ENCODE assay signal across 7 cellular contexts in the genomic region with DNA sequence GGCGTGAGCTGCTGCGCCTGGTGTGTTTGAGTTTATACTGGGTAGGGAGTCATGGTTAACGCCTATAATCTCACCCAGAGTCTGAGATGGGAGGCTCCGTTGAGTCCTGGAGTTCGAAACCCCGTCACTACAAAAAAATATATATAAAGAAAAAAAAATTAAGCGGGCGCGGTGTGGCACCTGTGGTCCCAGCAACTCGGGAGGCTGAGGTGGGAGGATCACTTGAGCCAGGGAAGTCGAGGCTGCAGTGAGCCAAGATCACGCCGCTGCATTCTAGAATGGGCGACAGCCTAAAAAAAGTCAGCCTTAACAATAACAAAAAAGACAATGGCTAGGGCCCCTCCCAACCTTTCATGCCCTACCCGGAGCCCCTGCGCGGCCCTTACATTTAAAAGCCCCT. TPM values are rescaled to one million over a fixed set of nuclear protein-coding genes. Genes with fewer than 3 reads are reported as not detected.
DNase-seq lines count a peak whose midpoint lies in the region; ATAC-seq and TF ChIP-seq lines count a peak whose summit lies in the region.

No MANE protein-coding gene starts in this region.

- H3K4me3 ChIP-seq in HUES6 (ENCODE audit: low read depth, low read length) (peak overlapping the region; percentile 90), iPS-20b (ENCODE audit: low read length) (peak overlapping the region; percentile 99), stomach (peak overlapping the region; percentile 59 to 65 (median 62))

- no peak for TF ChIP-seq POLR2A in stomach (IDR thresholded peaks at IDR 0.05)

- DNase-seq in stomach (no peak), left colon (no peak), UCSD-AML1 (lab: John Stamatoyannopoulos, UW; ENCODE audit: unreplicated experiment) (no peak)
- no peak for DNase-seq in effector CD4-positive, alpha-beta T cell

- H3K27me3 Mint-ChIP-seq in activated naive CD8-positive, alpha-beta T cell = no peaks in the 10 kb centered on the region

- whole genome bisulfite sequencing in stomach, 5 donors = 74 to 84% (median 80%) methylated on average over 16 to 17 of the region's 17 CpGs

- peak overlapping the region; percentile 97 for H3K27ac Mint-ChIP-seq in activated naive CD8-positive, alpha-beta T cell

- H3K9me3 ChIP-seq in HUES6 (ENCODE audit: control insufficient read depth, insufficient read depth, low read depth, low read length) (no peaks in the 10 kb centered on the region), iPS-20b (ENCODE audit: insufficient read depth, low read depth, low read length) (no peaks in the 10 kb centered on the region), stomach (no peaks in the 10 kb centered on the region)

- no peaks in the 10 kb centered on the region for H3K36me3 Mint-ChIP-seq in activated naive CD8-positive, alpha-beta T cell

- no peak for ATAC-seq in left colon

- H3K4me1 Mint-ChIP-seq in activated naive CD8-positive, alpha-beta T cell (ENCODE audit: low read depth) = peaks cover 14% of the 10 kb centered on the region

- H3K9ac ChIP-seq in HUES6 (ENCODE audit: low read length) (peak overlapping the region; percentile 75), iPS-20b (ENCODE audit: low read depth, low read length) (peak overlapping the region; percentile 77; the same call in 1 of the 2 replicates)

- H3K9me3 Mint-ChIP-seq in activated naive CD8-positive, alpha-beta T cell (ENCODE audit: low read depth) = no peaks in the 10 kb centered on the region

- peak overlapping the region; percentile 93 for H3K4me3 Mint-ChIP-seq in activated naive CD8-positive, alpha-beta T cell

- H3K27me3 ChIP-seq in HUES6 (ENCODE audit: control insufficient read depth, insufficient read depth, low read length) = no peaks in the 10 kb centered on the region
- no peaks in the 10 kb centered on the region for H3K27me3 ChIP-seq in iPS-20b (ENCODE audit: insufficient read depth, low read length)
- H3K27me3 ChIP-seq in stomach = no peaks in the 10 kb centered on the region

- no peak for TF ChIP-seq CTCF in stomach (IDR thresholded peaks at IDR 0.05)

- H3K27ac ChIP-seq in HUES6 (ENCODE audit: low read depth, low read length) = peak overlapping the region; percentile 74
- H3K27ac ChIP-seq in iPS-20b (ENCODE audit: low read length) = peak overlapping the region; percentile 69
- H3K27ac ChIP-seq in stomach = peak overlapping the region; percentile 85 to 94 (median 92)

- H3K4me1 ChIP-seq in HUES6 (ENCODE audit: control insufficient read depth, insufficient read depth, low read length) = no peaks in the 10 kb centered on the region
- H3K4me1 ChIP-seq in iPS-20b (ENCODE audit: insufficient read depth, low read length) = peaks cover 3% of the 10 kb centered on the region; the same call in 1 of the 2 replicates
- peaks cover 8 to 28% (median 19%) of the 10 kb centered on the region in 4 donors for H3K4me1 ChIP-seq in stomach

- H3K36me3 ChIP-seq in HUES6 (ENCODE audit: control insufficient read depth, insufficient read depth, low read length) (no peaks in the 10 kb centered on the region), iPS-20b (ENCODE audit: insufficient read depth, low read depth, low read length) (no peaks in the 10 kb centered on the region), stomach (no peaks in the 10 kb centered on the region)

- no peak for TF ChIP-seq EP300 in stomach (IDR thresholded peaks at IDR 0.05)

- intact Hi-C loops in stomach (cut with DNase I; ENCODE audit: low total_unique reads) (no loop called here), left colon (cut with DNase I, micrococcal nuclease) (no loop called here)

RNA-seq across cellular contexts. Expression of a gene that starts 17.2 kb away (rescaled TPM):
- total RNA-seq in stomach = 100 to 1,000 TPM in 2 of 5 donors, 10 to 100 TPM in 2, 1 to 10 TPM in 1; 9.0 to 123 (median 93.9) TPM
- 10 to 100 TPM; 69.8 to 79.7 (median 79.6) TPM for polyA plus RNA-seq in stomach
- 10 to 100 TPM; 47.6 to 51.0 TPM for total RNA-seq in left colon

RNA-seq across cellular contexts. Expression of a gene that starts 23.3 kb away (rescaled TPM):
- total RNA-seq in stomach = 10 to 100 TPM in 2 of 5 donors, 1 to 10 TPM in 2, under 1 TPM in 1; 0.58 to 86.4 (median 7.1) TPM
- 1 to 10 TPM; 2.0 to 4.4 (median 3.1) TPM for polyA plus RNA-seq in stomach
- 1 to 10 TPM; 6.8 to 6.9 TPM for total RNA-seq in left colon

RNA-seq across cellular contexts. Expression of a gene that starts 24.7 kb away (rescaled TPM):
- total RNA-seq in stomach (100 to 1,000 TPM in 1 of 5 donors, 10 to 100 TPM in 4; 20.4 to 185 (median 28.6) TPM), left colon (10 to 100 TPM; 71.8 to 78.8 TPM)
- polyA plus RNA-seq in stomach = 10 to 100 TPM; 19.7 to 35.9 (median 24.0) TPM

RNA-seq across cellular contexts. Expression of a gene that starts 48.0 kb away (rescaled TPM):
- total RNA-seq in stomach = 10 to 100 TPM in 3 of 5 donors, 1 to 10 TPM in 2; 7.8 to 49.0 (median 10.3) TPM
- 1 to 10 TPM; 3.8 to 5.4 (median 4.6) TPM for polyA plus RNA-seq in stomach
- 10 to 100 TPM; 14.9 to 17.8 TPM for total RNA-seq in left colon
